ENCODE assay signal across 8 cellular contexts in genomic region chr16:54928421-54929089, GRCh38. TPM values are rescaled to one million over a fixed set of nuclear protein-coding genes. Genes with fewer than 3 reads are reported as not detected.
DNase-seq lines count a peak whose midpoint lies in the region; ATAC-seq and TF ChIP-seq lines count a peak whose summit lies in the region.

No MANE protein-coding gene starts in this region.

- H3K4me1 ChIP-seq in CD8-positive, alpha-beta T cell (ENCODE audit: insufficient read depth, low read length) = peaks cover 28% of the 10 kb centered on the region
- H3K4me1 ChIP-seq in ascending aorta = peaks cover 7 to 13% of the 10 kb centered on the region in 2 donors

- H3K27me3 Mint-ChIP-seq in CD8-positive, alpha-beta T cell (ENCODE audit: low read depth) = peaks cover 56% of the 10 kb centered on the region

- no peak overlapping the region for H3K27ac ChIP-seq in CD8-positive, alpha-beta T cell (ENCODE audit: low read depth, low read length)
- H3K27ac ChIP-seq in ascending aorta (peak overlapping the region; percentile 91 to 99), skin epidermis (peak overlapping the region; percentile 63 to 97 (median 88))

- H3K4me3 ChIP-seq in CD8-positive, alpha-beta T cell (ENCODE audit: low read depth, low read length) = peak overlapping the region; percentile 48
- peak overlapping the region; percentile 82 to 94 for H3K4me3 ChIP-seq in ascending aorta
- H3K4me3 ChIP-seq in iPS-11a (ENCODE audit: low read depth, low read length) = peak overlapping the region; percentile 38
- H3K4me3 ChIP-seq in skin epidermis = peak overlapping the region; percentile 49 to 80 (median 63)

- peak; percentile 12 for ATAC-seq in CD8-positive, alpha-beta T cell
- peak; percentile 48 for ATAC-seq in GM18907 (IDR thresholded peaks at IDR 0.05; ENCODE audit: unreplicated experiment)
- peak; percentile 44 for ATAC-seq in HG03097 (IDR thresholded peaks at IDR 0.05; ENCODE audit: low FRiP score, unreplicated experiment)

- peaks cover 6% of the 10 kb centered on the region for H3K36me3 Mint-ChIP-seq in CD8-positive, alpha-beta T cell

- no peaks in the 10 kb centered on the region for H3K36me3 ChIP-seq in CD8-positive, alpha-beta T cell (ENCODE audit: insufficient read depth, low read length)
- H3K36me3 ChIP-seq in ascending aorta = peaks cover 0 to 3% of the 10 kb centered on the region in 2 donors

- H3K9me3 ChIP-seq in CD8-positive, alpha-beta T cell (ENCODE audit: low read length) = no peaks in the 10 kb centered on the region
- H3K9me3 ChIP-seq in ascending aorta = no peaks in the 10 kb centered on the region

- POLR2A ChIA-PET in CD8-positive, alpha-beta T cell (lab: Charles Lee) = no interaction called here

- TF ChIP-seq CTCF in CD8-positive, alpha-beta T cell (IDR thresholded peaks at IDR 0.05) = no peak
- TF ChIP-seq CTCF in ascending aorta (IDR thresholded peaks at IDR 0.05) = peak in 1 of 3 experiments; percentile 35

- H3K27me3 ChIP-seq in CD8-positive, alpha-beta T cell (ENCODE audit: insufficient read depth, low read length) = peaks cover 47% of the 10 kb centered on the region
- no peaks in the 10 kb centered on the region for H3K27me3 ChIP-seq in ascending aorta

- peak in 1 of 7 experiments; percentile 52 for DNase-seq in CD8-positive, alpha-beta T cell
- DNase-seq in NOMO-1 treated with dmso at 0.1 percent for 144 hours (lab: John Stamatoyannopoulos, UW; ENCODE audit: unreplicated experiment) (peak; percentile 71), ascending aorta (ENCODE audit: low spot score in 2 of 2) (peak in 1 of 2 donors; percentile 82), NCI-H2196 treated with DMSO at 0.1 percent for 48 hours (lab: John Stamatoyannopoulos, UW; ENCODE audit: unreplicated experiment) (no peak)

- peak overlapping the region; percentile 90 for H3K4me3 Mint-ChIP-seq in CD8-positive, alpha-beta T cell

- CTCF ChIA-PET in CD8-positive, alpha-beta T cell (lab: Charles Lee) = no interaction called here

- peaks cover 32% of the 10 kb centered on the region for H3K4me1 Mint-ChIP-seq in CD8-positive, alpha-beta T cell (ENCODE audit: low read depth)

- H3K27ac Mint-ChIP-seq in CD8-positive, alpha-beta T cell = peak overlapping the region; percentile 74

- H3K9me3 Mint-ChIP-seq in CD8-positive, alpha-beta T cell = peaks cover 2% of the 10 kb centered on the region

- intact Hi-C loops in CD8-positive, alpha-beta T cell (cut with DNase I, micrococcal nuclease) = loop anchor here in 1 of 2 experiments (5.0 to 10.0 kb wide), 2 partner anchors 1226 to 1424 kb away; partner anchors contain the start of genes AKTIP, FTO and RPGRIP1L
- intact Hi-C loops in ascending aorta (cut with DNase I) = loop anchor here (1.0 to 10.0 kb wide), 5 partner anchors 274 to 1794 kb away; partner anchors contain the start of genes IRX3 and RBL2

RNA-seq across cellular contexts. Expression of gene IRX5, which starts 2.1 kb away (rescaled TPM):
- total RNA-seq in CD8-positive, alpha-beta T cell = not detected
- total RNA-seq in ascending aorta = not detected

Comparison
In these comparisons a context has a peak if more than half of its experiments do, and no peak if none do; other contexts are left out.
1. H3K4me3 ChIP-seq: peak in every context shown above with its lines; median percentile 88 in ascending aorta; 63 in skin epidermis; 48 in CD8-positive, alpha-beta T cell; 38 in iPS-11a.